In genomic region chr2:84674586-84674985, GRCh38 we compare ENCODE assay signal across 33 cellular contexts.
"Had no signal": no experiment of that assay in that cellular context is flagged by ENCODE, and none has a peak within 500 bp of the region (broad histone marks: within the 10 kb centered on the region; RNA-seq: fewer than 3 reads in every experiment).

No MANE protein-coding gene starts in this region.

- H3K4me3 ChIP-seq: cardiac muscle cell, K562, Peyer's patch had no signal

- H3K27me3 ChIP-seq: cardiac muscle cell, Peyer's patch had no signal

- ATAC-seq: activated CD8-positive, alpha-beta T cell treated with anti-CD3 and anti-CD28 coated beads for 36 hours; activated T-cell treated with anti-CD3 and anti-CD28 coated beads, Interleukin-2, amount 50 U/mL, for 72 hours; activated T-helper 17 cell treated with anti-CD3 and anti-CD28 coated beads, Interleukin-2, amount 50 U/mL, for 72 hours; K562; PC-3; SK-N-SH treated with all-trans-retinoic acid at 6 μM for 48 hours; T-cell; T-helper 17 cell had no signal

- H3K9me3 ChIP-seq: Peyer's patch had no signal

- FAIRE-seq: K562 had no signal

- DNase-seq: activated B cell treated with CpG ODN at 0.5 μM for 24 hours; activated CD4-positive, alpha-beta T cell treated with anti-CD3 and anti-CD28 coated beads for 1 hour; activated CD4-positive, alpha-beta T cell treated with anti-CD3 and anti-CD28 coated beads, Interleukin-2, amount 50 U/mL, for 4 hours; activated CD8-positive, alpha-beta T cell treated with anti-CD3 and anti-CD28 coated beads for 36 hours; activated effector memory CD4-positive, alpha-beta T cell treated with anti-CD3 and anti-CD28 coated beads, Interleukin-2, amount 50 U/mL, for 16 hours; activated naive CD4-positive, alpha-beta T cell; activated naive CD4-positive, alpha-beta T cell treated with anti-CD3 and anti-CD28 coated beads, Interleukin-2, amount 50 U/mL, for 16 hours; activated naive CD8-positive, alpha-beta T cell treated with anti-CD3 and anti-CD28 coated beads for 36 hours; activated T-cell treated with anti-CD3 and anti-CD28 coated beads, Interleukin-2, amount 50 U/mL, for 1 hour; activated T-cell treated with anti-CD3 and anti-CD28 coated beads, Interleukin-2, amount 50 U/mL, for 72 hours; amniotic stem cell; aorta; NCI-H1048; NCI-H1105 treated with DMSO at 0.1 percent for 48 hours; NCI-H1436; NCI-H1694; NCI-H1930; NCI-H2081 treated with DMSO at 0.1 percent for 48 hours; NCI-H345; NCI-H524 treated with DMSO at 0.1 percent for 48 hours; NCI-H748 treated with DMSO at 0.1 percent for 48 hours; NK-92 treated with Interleukin-12 subunit alpha and Interleukin-12 subunit beta, amount 100 ng/mL, for 24 hours; PC-3; Peyer's patch; RPMI8226; SHP77 treated with DMSO at 0.1 percent for 48 hours; T-cell; T-helper 17 cell had no signal

- H3K4me1 ChIP-seq: Peyer's patch had no signal

- H3K27ac ChIP-seq: cardiac muscle cell, Peyer's patch, VCaP had no signal

- H3K36me3 ChIP-seq: cardiac muscle cell, Peyer's patch had no signal
